In the genomic region with DNA sequence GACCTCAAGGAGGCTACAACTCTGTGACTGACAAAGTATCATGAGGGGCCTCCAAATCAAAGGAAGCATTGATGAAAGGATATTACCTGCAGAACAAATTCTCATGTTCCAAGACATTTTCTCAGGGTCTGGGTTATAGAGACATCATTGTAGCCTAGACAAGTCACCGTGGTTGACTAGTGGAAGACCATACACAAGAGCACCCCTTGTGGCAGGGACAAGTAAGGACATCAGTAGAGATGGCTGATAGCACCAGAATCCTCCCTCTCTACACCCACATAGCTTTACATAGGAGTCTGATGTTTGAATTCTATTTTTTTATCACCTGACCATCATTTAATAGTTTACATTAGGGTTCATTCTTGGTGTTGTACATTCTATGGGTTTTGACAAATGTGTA, we compare ENCODE assay signal across 13 cellular contexts. TPM values are rescaled to one million over a fixed set of nuclear protein-coding genes. Genes with fewer than 3 reads are reported as not detected.
DNase-seq lines count a peak whose midpoint lies in the region; ATAC-seq, FAIRE-seq and TF ChIP-seq lines count a peak whose summit lies in the region.
"Had no signal": no experiment of that assay in that cellular context is flagged by ENCODE, and none has a peak within 500 bp of the region (broad histone marks: within the 10 kb centered on the region; RNA-seq: fewer than 3 reads in every experiment).

No MANE protein-coding gene starts in this region.

- no peaks in the 10 kb centered on the region for H3K9me3 ChIP-seq in Panc1 (ENCODE audit: control insufficient read depth, insufficient read depth, low read depth, low read length)
- no peaks in the 10 kb centered on the region for H3K9me3 ChIP-seq in keratinocyte (ENCODE audit: control insufficient read depth, low read depth, low read length)
- H3K9me3 ChIP-seq in CD8-positive, alpha-beta T cell (ENCODE audit: low read length): no peaks in the 10 kb centered on the region
- H3K9me3 ChIP-seq: Peyer's patch had no signal

- no TSS peak for BruUV-seq in Panc1 (replicated peaks; lab: Mats Ljungman, UMichigan)

- H3K27me3 Mint-ChIP-seq in CD8-positive, alpha-beta T cell (ENCODE audit: low read depth): no peaks in the 10 kb centered on the region
- no peaks in the 10 kb centered on the region for H3K27me3 Mint-ChIP-seq in stimulated activated memory B cell treated with anti-CD40 and anti-IgM and Interleukin-4, amounts not matched to agents 10 μg/mL and 1 μg/mL and 100 μg/mL, for 72 hours
- H3K27me3 Mint-ChIP-seq in activated naive CD8-positive, alpha-beta T cell treated with anti-CD3 and anti-CD28 coated beads, Interleukin-2, amount 50 U/mL, for 24 hours: no peaks in the 10 kb centered on the region
- H3K27me3 Mint-ChIP-seq: activated CD4-positive, alpha-beta T cell treated with anti-CD3 and anti-CD28 coated beads, Interleukin-2, amount 10 ng/mL, durations not matched to agents 7 days and 5 days had no signal

- H3K4me1 ChIP-seq in Panc1 (ENCODE audit: control insufficient read depth, insufficient read depth, low read length) (no peaks in the 10 kb centered on the region), keratinocyte (ENCODE audit: control insufficient read depth, extremely low read depth, insufficient read depth, low read length) (no peaks in the 10 kb centered on the region)
- no peaks in the 10 kb centered on the region for H3K4me1 ChIP-seq in CD8-positive, alpha-beta T cell (ENCODE audit: insufficient read depth, low read length)
- H3K4me1 ChIP-seq: Peyer's patch had no signal

- no peak overlapping the region for H2AFZ ChIP-seq in keratinocyte (ENCODE audit: control insufficient read depth, low read length)

- no peak for ATAC-seq in Panc1
- no peak for ATAC-seq in GM19452 (IDR thresholded peaks at IDR 0.05; ENCODE audit: unreplicated experiment)
- ATAC-seq in CD8-positive, alpha-beta T cell: no peak
- no peak for ATAC-seq in stimulated activated memory B cell treated with anti-CD40 and anti-IgM and Interleukin-4, amounts not matched to agents 10 μg/mL and 1 μg/mL and 100 μg/mL, for 72 hours
- ATAC-seq in activated naive CD8-positive, alpha-beta T cell treated with anti-CD3 and anti-CD28 coated beads, Interleukin-2, amount 50 U/mL, for 24 hours: no peak

- H3K79me2 ChIP-seq in keratinocyte (ENCODE audit: control insufficient read depth, insufficient read depth, low read length): no peaks in the 10 kb centered on the region

- H3K27ac ChIP-seq in Panc1 (ENCODE audit: low read length): no peak overlapping the region
- no peak overlapping the region for H3K27ac ChIP-seq in keratinocyte (ENCODE audit: control insufficient read depth, insufficient read depth, low read length)
- no peak overlapping the region for H3K27ac ChIP-seq in CD8-positive, alpha-beta T cell (ENCODE audit: low read depth, low read length)
- H3K27ac ChIP-seq: epithelial cell of prostate, Peyer's patch had no signal

- in situ Hi-C loops in Panc1 (cut with HindIII; ENCODE audit: low pct_unique_long_range_greater_than_20kb, low sequenced_read_pairs): no loop called here

- H3K36me3 Mint-ChIP-seq in CD8-positive, alpha-beta T cell: no peaks in the 10 kb centered on the region
- H3K36me3 Mint-ChIP-seq in stimulated activated memory B cell treated with anti-CD40 and anti-IgM and Interleukin-4, amounts not matched to agents 10 μg/mL and 1 μg/mL and 100 μg/mL, for 72 hours: no peaks in the 10 kb centered on the region
- no peaks in the 10 kb centered on the region for H3K36me3 Mint-ChIP-seq in activated naive CD8-positive, alpha-beta T cell treated with anti-CD3 and anti-CD28 coated beads, Interleukin-2, amount 50 U/mL, for 24 hours (ENCODE audit: low read depth)

- H3K4me3 ChIP-seq in HFF-Myc (replicated peaks; ENCODE audit: low read depth, low read length) (no peak overlapping the region), Panc1 (ENCODE audit: low read depth in 2 of 2, low read length in 2 of 2) (no peak overlapping the region), keratinocyte (ENCODE audit: control insufficient read depth in 2 of 3, extremely low read depth in 1 of 3, insufficient read depth in 2 of 3, low read depth in 1 of 3, low read length in 3 of 3) (no peak overlapping the region)
- H3K4me3 ChIP-seq in CD8-positive, alpha-beta T cell (ENCODE audit: low read depth, low read length): no peak overlapping the region
- H3K4me3 ChIP-seq: Peyer's patch had no signal

- no peaks in the 10 kb centered on the region for H4K20me1 ChIP-seq in keratinocyte (ENCODE audit: control insufficient read depth, extremely low read depth, insufficient read depth, low read length)

- H3K9me1 ChIP-seq in keratinocyte (ENCODE audit: control insufficient read depth, extremely low read depth, insufficient read depth, low read length): no peaks in the 10 kb centered on the region

- peaks cover 8% of the 10 kb centered on the region for H3K9me3 Mint-ChIP-seq in CD8-positive, alpha-beta T cell
- H3K9me3 Mint-ChIP-seq in stimulated activated memory B cell treated with anti-CD40 and anti-IgM and Interleukin-4, amounts not matched to agents 10 μg/mL and 1 μg/mL and 100 μg/mL, for 72 hours: peaks cover 8% of the 10 kb centered on the region
- H3K9me3 Mint-ChIP-seq in activated naive CD8-positive, alpha-beta T cell treated with anti-CD3 and anti-CD28 coated beads, Interleukin-2, amount 50 U/mL, for 24 hours: no peaks in the 10 kb centered on the region

- CTCF ChIA-PET in Panc1 (lab: Charles Lee): no interaction called here
- CTCF ChIA-PET in CD8-positive, alpha-beta T cell (lab: Charles Lee): no interaction called here

- peak; percentile 63 for TF ChIP-seq CTCF in GM12873 (IDR thresholded peaks at IDR 0.05; ENCODE audit: insufficient read depth, low read depth, low read length, missing control alignments)
- peak; percentile 19 for TF ChIP-seq CTCF in HFF-Myc (IDR thresholded peaks at IDR 0.05; ENCODE audit: low read depth, low read length, missing control alignments)
- peak; percentile 30; the same call in 1 of the 2 replicates for TF ChIP-seq CTCF in Panc1 (IDR thresholded peaks at IDR 0.05)
- TF ChIP-seq CTCF in keratinocyte (optimal IDR thresholded peaks at IDR 0.05 in 1 of 3, IDR thresholded peaks at IDR 0.05 in 1 of 3, conservative IDR thresholded peaks at IDR 0.05 in 1 of 3; ENCODE audit: extremely low read depth in 1 of 3, insufficient read depth in 2 of 3, low read length in 3 of 3): peak in 2 of 3 experiments; percentile 14 to 45
- TF ChIP-seq CTCF in CD8-positive, alpha-beta T cell (IDR thresholded peaks at IDR 0.05): no peak

- no peaks in the 10 kb centered on the region for H3K36me3 ChIP-seq in Panc1 (ENCODE audit: control insufficient read depth, insufficient read depth, low read length)
- H3K36me3 ChIP-seq in keratinocyte (ENCODE audit: control insufficient read depth in 2 of 2, extremely low read depth in 1 of 2, insufficient read depth in 2 of 2, low read length in 2 of 2): no peaks in the 10 kb centered on the region
- H3K36me3 ChIP-seq in CD8-positive, alpha-beta T cell (ENCODE audit: insufficient read depth, low read length): no peaks in the 10 kb centered on the region
- H3K36me3 ChIP-seq: Peyer's patch had no signal

- H3K4me2 ChIP-seq in keratinocyte (ENCODE audit: control insufficient read depth, extremely low read depth, insufficient read depth, low read depth, low read length): no peak overlapping the region

- dilution Hi-C loops in keratinocyte (cut with MboI; ENCODE audit: extremely low pct_ligation_motif_present, low sequenced_read_pairs): no loop called here

- no peak overlapping the region for H3K4me3 Mint-ChIP-seq in CD8-positive, alpha-beta T cell
- no peak overlapping the region for H3K4me3 Mint-ChIP-seq in stimulated activated memory B cell treated with anti-CD40 and anti-IgM and Interleukin-4, amounts not matched to agents 10 μg/mL and 1 μg/mL and 100 μg/mL, for 72 hours
- no peak overlapping the region for H3K4me3 Mint-ChIP-seq in activated naive CD8-positive, alpha-beta T cell treated with anti-CD3 and anti-CD28 coated beads, Interleukin-2, amount 50 U/mL, for 24 hours
- H3K4me3 Mint-ChIP-seq: activated CD4-positive, alpha-beta T cell treated with anti-CD3 and anti-CD28 coated beads, Interleukin-2, amount 10 ng/mL, durations not matched to agents 7 days and 5 days had no signal

- no peak overlapping the region for H3K27ac Mint-ChIP-seq in CD8-positive, alpha-beta T cell
- no peak overlapping the region for H3K27ac Mint-ChIP-seq in stimulated activated memory B cell treated with anti-CD40 and anti-IgM and Interleukin-4, amounts not matched to agents 10 μg/mL and 1 μg/mL and 100 μg/mL, for 72 hours
- H3K27ac Mint-ChIP-seq in activated naive CD8-positive, alpha-beta T cell treated with anti-CD3 and anti-CD28 coated beads, Interleukin-2, amount 50 U/mL, for 24 hours: no peak overlapping the region
- H3K27ac Mint-ChIP-seq: activated CD4-positive, alpha-beta T cell treated with anti-CD3 and anti-CD28 coated beads, Interleukin-2, amount 10 ng/mL, durations not matched to agents 7 days and 5 days had no signal

- FAIRE-seq in keratinocyte (lab: Jason Lieb, UNC): no peak

- POLR2A ChIA-PET in Panc1 (lab: Charles Lee): no interaction called here
- POLR2A ChIA-PET in CD8-positive, alpha-beta T cell (lab: Charles Lee): no interaction called here

- no peak for DNase-seq in HFF-Myc (ENCODE audit: extremely low read depth, low read depth)
- no peak for DNase-seq in Panc1 (ENCODE audit: low read depth, low spot score)
- DNase-seq in keratinocyte (ENCODE audit: low read depth, low spot score): no peak
- no peak for DNase-seq in CD8-positive, alpha-beta T cell
- DNase-seq in activated naive CD8-positive, alpha-beta T cell treated with anti-CD3 and anti-CD28 coated beads, Interleukin-2, amount 50 U/mL, for 24 hours: no peak
- DNase-seq: activated CD4-positive, alpha-beta T cell treated with anti-CD3 and anti-CD28 coated beads, Interleukin-2, amount 10 ng/mL, durations not matched to agents 7 days and 5 days; NCI-H1092 treated with DMSO at 0.1 percent for 48 hours; Peyer's patch; stimulated activated CD4-positive, alpha-beta T cell treated with anti-CD3 and anti-CD28 coated beads, Interleukin-4, amount 100 ng/mL, for 24 hours had no signal

- no peaks in the 10 kb centered on the region for H3K27me3 ChIP-seq in Panc1 (ENCODE audit: control insufficient read depth, insufficient read depth, low read length)
- no peaks in the 10 kb centered on the region for H3K27me3 ChIP-seq in keratinocyte (ENCODE audit: control insufficient read depth, extremely low read depth, insufficient read depth, low read length)
- no peaks in the 10 kb centered on the region for H3K27me3 ChIP-seq in CD8-positive, alpha-beta T cell (ENCODE audit: insufficient read depth, low read length)
- H3K27me3 ChIP-seq: Peyer's patch had no signal

- no peak overlapping the region for H3K9ac ChIP-seq in keratinocyte (ENCODE audit: control insufficient read depth, extremely low read depth, insufficient read depth, low read length)

- no peaks in the 10 kb centered on the region for H3K4me1 Mint-ChIP-seq in CD8-positive, alpha-beta T cell (ENCODE audit: low read depth)
- H3K4me1 Mint-ChIP-seq in stimulated activated memory B cell treated with anti-CD40 and anti-IgM and Interleukin-4, amounts not matched to agents 10 μg/mL and 1 μg/mL and 100 μg/mL, for 72 hours: no peaks in the 10 kb centered on the region
- H3K4me1 Mint-ChIP-seq in activated naive CD8-positive, alpha-beta T cell treated with anti-CD3 and anti-CD28 coated beads, Interleukin-2, amount 50 U/mL, for 24 hours: no peaks in the 10 kb centered on the region
- H3K4me1 Mint-ChIP-seq: activated CD4-positive, alpha-beta T cell treated with anti-CD3 and anti-CD28 coated beads, Interleukin-2, amount 10 ng/mL, durations not matched to agents 7 days and 5 days had no signal

- intact Hi-C loops in Panc1 (cut with micrococcal nuclease; ENCODE audit: unreplicated experiment): no loop called here
- intact Hi-C loops in CD8-positive, alpha-beta T cell (cut with DNase I, micrococcal nuclease): no loop called here

RNA-seq across cellular contexts. Expression of a gene that starts 32.5 kb away (rescaled TPM):
- 0.21 TPM for total RNA-seq in Panc1 (2021; ENCODE audit: unreplicated experiment)
- not detected for polyA plus RNA-seq in Panc1 (2012; ENCODE audit: insufficient read length)
- polyA plus RNA-seq in keratinocyte: 0.14 to 0.37 TPM (median 0.18 TPM) in 3 replicates
- polyA plus RNA-seq in keratinocyte (2011; ENCODE audit: low read depth): 0.09 TPM
- 0.06 and 0.15 TPM in 2 replicates for polyA plus RNA-seq in keratinocyte (2011; cell fraction: cytosol; rRNA removed)
- 0.36 and 0.75 TPM in 2 replicates for polyA plus RNA-seq in keratinocyte (2011; cell fraction: nucleus; rRNA removed)
- 0.19 TPM in 1 of 2 replicates, not detected in the other for polyA plus RNA-seq in keratinocyte (2012; ENCODE audit: low replicate concordance)
- polyA minus RNA-seq in keratinocyte: 1.1 to 1.8 TPM (median 1.8 TPM) in 3 replicates
- not detected for polyA minus RNA-seq in keratinocyte (2011; cell fraction: cytosol; rRNA and poly(A)+ RNA removed)
- 1.9 and 2.1 TPM in 2 replicates for polyA minus RNA-seq in keratinocyte (2011; cell fraction: nucleus; rRNA and poly(A)+ RNA removed)
- not detected for total RNA-seq in CD8-positive, alpha-beta T cell
- total RNA-seq: activated CD4-positive, alpha-beta T cell treated with anti-CD3 and anti-CD28 coated beads, Interleukin-2, amount 10 ng/mL, durations not matched to agents 7 days and 5 days; Peyer's patch had no signal
